37 cellular contexts compared by ENCODE assay signal in genomic region chr7:52129278-52129677, GRCh38.
"Had no signal": no experiment of that assay in that cellular context is flagged by ENCODE, and none has a peak within 500 bp of the region (broad histone marks: within the 10 kb centered on the region; RNA-seq: fewer than 3 reads in every experiment).

No MANE protein-coding gene starts in this region.

- H3K9me3 ChIP-seq: adrenal gland, ascending aorta, body of pancreas, breast epithelium had no signal

- H3K4me1 ChIP-seq: adrenal gland, ascending aorta, body of pancreas, breast epithelium had no signal

- H3K36me3 Mint-ChIP-seq: activated naive CD4-positive, alpha-beta T cell treated with anti-CD3 and anti-CD28 coated beads, Interleukin-2, amount 10 ng/mL, durations not matched to agents 7 days and 5 days; activated naive CD4-positive, alpha-beta T cell treated with anti-CD3 and anti-CD28 coated beads, Interleukin-2, amount 50 U/mL, for 24 hours; activated naive CD4-positive, alpha-beta T cell treated with anti-CD3 and anti-CD28 coated beads, Interleukin-2, amount 50 U/mL, for 72 hours; activated naive CD8-positive, alpha-beta T cell; activated naive CD8-positive, alpha-beta T cell treated with anti-CD3 and anti-CD28 coated beads, Interleukin-2, amount 10 ng/mL, durations not matched to agents 7 days and 5 days; brain had no signal

- H3K9me3 Mint-ChIP-seq: brain had no signal

- H3K4me1 Mint-ChIP-seq: activated naive CD4-positive, alpha-beta T cell treated with anti-CD3 and anti-CD28 coated beads, Interleukin-2, amount 10 ng/mL, durations not matched to agents 7 days and 5 days; activated naive CD4-positive, alpha-beta T cell treated with anti-CD3 and anti-CD28 coated beads, Interleukin-2, amount 50 U/mL, for 24 hours; activated naive CD8-positive, alpha-beta T cell treated with anti-CD3 and anti-CD28 coated beads, Interleukin-2, amount 10 ng/mL, durations not matched to agents 7 days and 5 days; activated naive CD8-positive, alpha-beta T cell treated with anti-CD3 and anti-CD28 coated beads, Interleukin-2, amount 50 U/mL, for 24 hours; activated T-helper 17 cell treated with anti-CD3 and anti-CD28 coated beads, Interleukin-2, amount 50 U/mL, for 72 hours; brain; central memory CD8-positive, alpha-beta T cell had no signal

- H3K27me3 ChIP-seq: adrenal gland, ascending aorta, body of pancreas, brain microvascular endothelial cell, breast epithelium, cardiac muscle cell had no signal

- H3K27ac Mint-ChIP-seq: activated naive CD4-positive, alpha-beta T cell treated with anti-CD3 and anti-CD28 coated beads for 36 hours; activated naive CD4-positive, alpha-beta T cell treated with anti-CD3 and anti-CD28 coated beads, Interleukin-2, amount 10 ng/mL, durations not matched to agents 7 days and 5 days; activated naive CD4-positive, alpha-beta T cell treated with anti-CD3 and anti-CD28 coated beads, Interleukin-2, amount 50 U/mL, for 24 hours; activated naive CD4-positive, alpha-beta T cell treated with anti-CD3 and anti-CD28 coated beads, Interleukin-2, amount 50 U/mL, for 72 hours; activated naive CD8-positive, alpha-beta T cell; activated naive CD8-positive, alpha-beta T cell treated with anti-CD3 and anti-CD28 coated beads, Interleukin-2, amount 10 ng/mL, durations not matched to agents 7 days and 5 days; activated naive CD8-positive, alpha-beta T cell treated with anti-CD3 and anti-CD28 coated beads, Interleukin-2, amount 50 U/mL, for 24 hours; activated T-cell treated with anti-CD3 and anti-CD28 coated beads, Interleukin-2, amount 50 U/mL, for 24 hours; activated T-cell treated with anti-CD3 and anti-CD28 coated beads, Interleukin-2, amount 50 U/mL, for 72 hours; activated T-helper 1 cell treated with anti-CD3 and anti-CD28 coated beads, Interleukin-12 subunit alpha, Interleukin-12 subunit beta, Interleukin-2, Interleukin-4 antibody, amounts not matched to agents 30 ng/mL and 10 ng/mL and 1 ng/mL, durations not matched to agents 14 hours and 24 hours and 36 hours; activated T-helper 17 cell treated with anti-CD3 and anti-CD28 coated beads, Interleukin-2, amount 50 U/mL, for 72 hours; activated T-helper 2 cell treated with anti-CD3 and anti-CD28 coated beads, Interferon-gamma antibody, Interleukin-2, Interleukin-4, amounts not matched to agents 10 μg/mL and 5 μg/mL and 100 μg/mL, durations not matched to agents 14 hours and 24 hours and 36 hours; brain had no signal

- H3K36me3 ChIP-seq: adrenal gland, ascending aorta, brain microvascular endothelial cell, breast epithelium, cardiac muscle cell had no signal

- H3K27me3 Mint-ChIP-seq: activated naive CD4-positive, alpha-beta T cell treated with anti-CD3 and anti-CD28 coated beads, Interleukin-2, amount 10 ng/mL, durations not matched to agents 7 days and 5 days; activated naive CD4-positive, alpha-beta T cell treated with anti-CD3 and anti-CD28 coated beads, Interleukin-2, amount 50 U/mL, for 24 hours; activated naive CD8-positive, alpha-beta T cell; activated naive CD8-positive, alpha-beta T cell treated with anti-CD3 and anti-CD28 coated beads, Interleukin-2, amount 10 ng/mL, durations not matched to agents 7 days and 5 days; activated naive CD8-positive, alpha-beta T cell treated with anti-CD3 and anti-CD28 coated beads, Interleukin-2, amount 50 U/mL, for 24 hours; activated T-cell treated with anti-CD3 and anti-CD28 coated beads, Interleukin-2, amount 50 U/mL, for 24 hours; activated T-helper 17 cell treated with anti-CD3 and anti-CD28 coated beads, Interleukin-2, amount 50 U/mL, for 72 hours; brain; central memory CD8-positive, alpha-beta T cell had no signal

- H3K4me3 Mint-ChIP-seq: activated naive CD4-positive, alpha-beta T cell treated with anti-CD3 and anti-CD28 coated beads for 36 hours; activated naive CD4-positive, alpha-beta T cell treated with anti-CD3 and anti-CD28 coated beads, Interleukin-2, amount 10 ng/mL, durations not matched to agents 7 days and 5 days; activated naive CD4-positive, alpha-beta T cell treated with anti-CD3 and anti-CD28 coated beads, Interleukin-2, amount 50 U/mL, for 24 hours; activated naive CD8-positive, alpha-beta T cell; activated naive CD8-positive, alpha-beta T cell treated with anti-CD3 and anti-CD28 coated beads, Interleukin-2, amount 10 ng/mL, durations not matched to agents 7 days and 5 days; activated naive CD8-positive, alpha-beta T cell treated with anti-CD3 and anti-CD28 coated beads, Interleukin-2, amount 50 U/mL, for 24 hours; activated T-cell treated with anti-CD3 and anti-CD28 coated beads, Interleukin-2, amount 50 U/mL, for 24 hours; activated T-cell treated with anti-CD3 and anti-CD28 coated beads, Interleukin-2, amount 50 U/mL, for 4 hours; activated T-cell treated with anti-CD3 and anti-CD28 coated beads, Interleukin-2, amount 50 U/mL, for 72 hours; activated T-helper 1 cell treated with anti-CD3 and anti-CD28 coated beads, Interleukin-12 subunit alpha, Interleukin-12 subunit beta, Interleukin-2, Interleukin-4 antibody, amounts not matched to agents 30 ng/mL and 10 ng/mL and 1 ng/mL, durations not matched to agents 14 hours and 24 hours and 36 hours; activated T-helper 17 cell treated with anti-CD3 and anti-CD28 coated beads, Interleukin-2, amount 50 U/mL, for 72 hours; brain; central memory CD8-positive, alpha-beta T cell had no signal

- ATAC-seq: activated naive CD4-positive, alpha-beta T cell treated with anti-CD3 and anti-CD28 coated beads, Interleukin-2, amount 50 U/mL, for 72 hours; activated naive CD8-positive, alpha-beta T cell treated with anti-CD3 and anti-CD28 coated beads, Interleukin-2, amount 50 U/mL, for 24 hours; activated T-cell treated with anti-CD3 and anti-CD28 coated beads, Interleukin-2, amount 50 U/mL, for 4 hours; activated T-cell treated with anti-CD3 and anti-CD28 coated beads, Interleukin-2, amount 50 U/mL, for 72 hours; activated T-helper 17 cell treated with anti-CD3 and anti-CD28 coated beads, Interleukin-2, amount 50 U/mL, for 72 hours; body of pancreas had no signal

- H3K4me3 ChIP-seq: adrenal gland, ascending aorta, body of pancreas, breast epithelium, cardiac muscle cell had no signal

- DNase-seq: activated effector memory CD4-positive, alpha-beta T cell treated with anti-CD3 and anti-CD28 coated beads, Interleukin-2, amount 50 U/mL, for 16 hours; activated effector memory CD4-positive, alpha-beta T cell treated with Interleukin-2 at 50 U/mL for 16 hours; activated gamma-delta T cell; activated gamma-delta T cell treated with Interleukin-2 at 50 U/mL for 16 hours; activated naive CD4-positive, alpha-beta T cell; activated naive CD4-positive, alpha-beta T cell treated with anti-CD3 and anti-CD28 coated beads for 36 hours; activated naive CD4-positive, alpha-beta T cell treated with anti-CD3 and anti-CD28 coated beads, Interleukin-2, amount 10 ng/mL, durations not matched to agents 7 days and 5 days; activated naive CD4-positive, alpha-beta T cell treated with anti-CD3 and anti-CD28 coated beads, Interleukin-2, amount 50 U/mL, for 16 hours; activated naive CD4-positive, alpha-beta T cell treated with Interleukin-2 at 50 U/mL for 16 hours; activated naive CD8-positive, alpha-beta T cell treated with anti-CD3 and anti-CD28 coated beads, Interleukin-2, amount 10 ng/mL, durations not matched to agents 7 days and 5 days; activated naive CD8-positive, alpha-beta T cell treated with anti-CD3 and anti-CD28 coated beads, Interleukin-2, amount 50 U/mL, for 24 hours; activated T-cell treated with anti-CD3 and anti-CD28 coated beads, Interleukin-2, amount 50 U/mL, for 1 hour; activated T-cell treated with anti-CD3 and anti-CD28 coated beads, Interleukin-2, amount 50 U/mL, for 24 hours; activated T-cell treated with anti-CD3 and anti-CD28 coated beads, Interleukin-2, amount 50 U/mL, for 4 hours; activated T-cell treated with anti-CD3 and anti-CD28 coated beads, Interleukin-2, amount 50 U/mL, for 48 hours; activated T-cell treated with anti-CD3 and anti-CD28 coated beads, Interleukin-2, amount 50 U/mL, for 72 hours; adrenal gland; amniotic stem cell; amygdala; anterior cingulate cortex; aorta; body of pancreas; brain microvascular endothelial cell; caudate nucleus; central memory CD4-positive, alpha-beta T cell; cerebellar nuclear complex had no signal

- H3K27ac ChIP-seq: adrenal gland, ascending aorta, body of pancreas, brain microvascular endothelial cell, breast epithelium, cardiac muscle cell had no signal
